8 cellular contexts compared by ENCODE assay signal in genomic region chr1:3624194-3625136, GRCh38. TPM values are rescaled to one million over a fixed set of nuclear protein-coding genes. Genes with fewer than 3 reads are reported as not detected.
A peak's percentile ranks its signal among the peaks of the same experiment; 100 is the strongest.
DNase-seq lines count a peak whose midpoint lies in the region; ATAC-seq and TF ChIP-seq lines count a peak whose summit lies in the region.

Gene TPRG1L (plus strand): TSS chr1:3625015. CDS start chr1:3625073, 58 bp downstream.

- no peaks in the 10 kb centered on the region for H3K4me1 ChIP-seq in BE2C

- DNase-seq in BE2C (peak; percentile 94), GM19240 (ENCODE audit: insufficient read length, low spot score) (peak; percentile 100), NCI-H526 (lab: John Stamatoyannopoulos, UW) (peak; percentile 86 to 98)
- peak; percentile 99 for DNase-seq in activated CD4-positive, alpha-beta T cell treated with anti-CD3 and anti-CD28 coated beads for 48 hours
- DNase-seq in stimulated activated CD4-positive, alpha-beta T cell treated with anti-CD3 and anti-CD28 coated beads, Interleukin-1b, Interleukin-23, amount 100 ng/mL, for 24 hours (ENCODE audit: low read depth in 4 of 4, low spot score in 1 of 4) = peak; percentile 94 to 97 (median 95)

- no peak for TF ChIP-seq CTCF in BE2C (IDR thresholded peaks at IDR 0.05; ENCODE audit: low read depth, low read length)

- no peaks in the 10 kb centered on the region for H3K36me3 ChIP-seq in BE2C

- peak within 1 kb of the TSS; percentile 67 for H3K4me3 ChIP-seq in BE2C (ENCODE audit: low read depth, low read length)

- ATAC-seq in HG03457 (IDR thresholded peaks at IDR 0.05; ENCODE audit: unreplicated experiment) = peak; percentile 92

- no peaks in the 10 kb centered on the region for H3K27me3 ChIP-seq in BE2C
- no peaks in the 10 kb centered on the region for H3K27me3 ChIP-seq in layer of hippocampus (ENCODE audit: control insufficient read depth, insufficient read depth, low read length)

- H3K9me3 ChIP-seq in BE2C = no peaks in the 10 kb centered on the region

- H3K27ac ChIP-seq in cingulate gyrus (ENCODE audit: low read depth, low read length) (peak within 1 kb of the TSS; percentile 91), layer of hippocampus (ENCODE audit: low read depth, low read length) (peak within 1 kb of the TSS; percentile 78)

RNA-seq across cellular contexts. Expression of gene TPRG1L, which starts in this region (rescaled TPM):
- polyA plus RNA-seq in BE2C (2012; ENCODE audit: insufficient read depth, insufficient read length, low read depth) = 35.9 TPM

Comparison
In these comparisons a context has a peak if more than half of its experiments do, and no peak if none do; other contexts are left out.
1. Peak in every context shown above with its lines: DNase-seq, ATAC-seq, H3K4me3 ChIP-seq and H3K27ac ChIP-seq.